Comparison of ENCODE assay signal across 10 cellular contexts in genomic region chr6:31689249-31690110, GRCh38. TPM values are rescaled to one million over a fixed set of nuclear protein-coding genes. Genes with fewer than 3 reads are reported as not detected.
DNase-seq lines count a peak whose midpoint lies in the region; ATAC-seq and TF ChIP-seq lines count a peak whose summit lies in the region.
"Had no signal": no experiment of that assay in that cellular context is flagged by ENCODE, and none has a peak within 500 bp of the region (broad histone marks: within the 10 kb centered on the region; RNA-seq: fewer than 3 reads in every experiment).

No MANE protein-coding gene starts in this region.

- CTCF ChIA-PET in OCI-LY7 (lab: Charles Lee; ENCODE audit: unreplicated experiment): interaction anchor here (0.5 to 0.6 kb wide), 2 partner anchors 21 to 80 kb away, joined by 3 to 5 read pairs; no protein-coding TSS in a partner anchor

- no peaks in the 10 kb centered on the region for H3K79me2 ChIP-seq in OCI-LY7 (ENCODE audit: insufficient read depth, low read depth, low read length)

- BruUV-seq in OCI-LY7 (replicated peaks; lab: Mats Ljungman, UMichigan): no TSS peak

- H3K27ac Mint-ChIP-seq in stimulated activated memory B cell treated with anti-CD40 and anti-IgM and Interleukin-4, amounts not matched to agents 10 μg/mL and 1 μg/mL and 100 μg/mL, for 72 hours: peak overlapping the region; percentile 62

- H3K9me3 ChIP-seq in OCI-LY7 (ENCODE audit: low read length): no peaks in the 10 kb centered on the region

- H4K20me1 ChIP-seq in OCI-LY7 (ENCODE audit: insufficient read depth, low read length): no peaks in the 10 kb centered on the region

- no peak for ATAC-seq in stimulated activated memory B cell treated with anti-CD40 and anti-IgM and Interleukin-4, amounts not matched to agents 10 μg/mL and 1 μg/mL and 100 μg/mL, for 72 hours
- ATAC-seq in HG02798 (IDR thresholded peaks at IDR 0.05; ENCODE audit: poor library complexity, unreplicated experiment): no peak

- H3K4me1 Mint-ChIP-seq in stimulated activated memory B cell treated with anti-CD40 and anti-IgM and Interleukin-4, amounts not matched to agents 10 μg/mL and 1 μg/mL and 100 μg/mL, for 72 hours: peaks cover 28% of the 10 kb centered on the region

- H3K4me1 ChIP-seq in OCI-LY7 (ENCODE audit: insufficient read depth, low read length, poor library complexity, severe bottlenecking): peaks cover 12% of the 10 kb centered on the region

- peaks cover 55% of the 10 kb centered on the region for H3K36me3 Mint-ChIP-seq in stimulated activated memory B cell treated with anti-CD40 and anti-IgM and Interleukin-4, amounts not matched to agents 10 μg/mL and 1 μg/mL and 100 μg/mL, for 72 hours

- TF ChIP-seq CTCF in OCI-LY7 (conservative IDR thresholded peaks at IDR 0.05; ENCODE audit: low read length): peak; percentile 73
- TF ChIP-seq CTCF in epithelial cell of proximal tubule (conservative IDR thresholded peaks at IDR 0.05; ENCODE audit: low read depth, low read length): peak; percentile 67

- no peaks in the 10 kb centered on the region for H3K27me3 Mint-ChIP-seq in stimulated activated memory B cell treated with anti-CD40 and anti-IgM and Interleukin-4, amounts not matched to agents 10 μg/mL and 1 μg/mL and 100 μg/mL, for 72 hours
- H3K27me3 Mint-ChIP-seq: CD4-positive, CD25-positive, alpha-beta regulatory T cell had no signal

- no peak overlapping the region for H3K4me3 ChIP-seq in OCI-LY7 (ENCODE audit: low read depth, low read length, poor library complexity, severe bottlenecking)
- H3K4me3 ChIP-seq in epithelial cell of proximal tubule (ENCODE audit: low read depth, low read length): no peak overlapping the region

- POLR2A ChIA-PET in OCI-LY7 (lab: Charles Lee): interaction anchor here (0.6 to 1.4 kb wide), 3 partner anchors 9 to 51 kb away, joined by 3 to 4 read pairs (median 3); no protein-coding TSS in a partner anchor

- no peak overlapping the region for H3K4me3 Mint-ChIP-seq in stimulated activated memory B cell treated with anti-CD40 and anti-IgM and Interleukin-4, amounts not matched to agents 10 μg/mL and 1 μg/mL and 100 μg/mL, for 72 hours

- H3K9me3 Mint-ChIP-seq in stimulated activated memory B cell treated with anti-CD40 and anti-IgM and Interleukin-4, amounts not matched to agents 10 μg/mL and 1 μg/mL and 100 μg/mL, for 72 hours: no peaks in the 10 kb centered on the region
- H3K9me3 Mint-ChIP-seq: CD4-positive, CD25-positive, alpha-beta regulatory T cell had no signal

- H3K27ac ChIP-seq in OCI-LY7 (ENCODE audit: low read depth, low read length, poor library complexity, severe bottlenecking): no peak overlapping the region

- peaks cover 70% of the 10 kb centered on the region for H3K36me3 ChIP-seq in OCI-LY7 (ENCODE audit: insufficient read depth, low read length)

- intact Hi-C loops in OCI-LY7 (cut with micrococcal nuclease; ENCODE audit: unreplicated experiment): loop anchor here (10.0 kb wide), 2 partner anchors 205 to 465 kb away; partner anchors contain the start of gene EHMT2

- H2AFZ ChIP-seq in OCI-LY7 (ENCODE audit: low read length): no peak overlapping the region

- H3K9me2 ChIP-seq in OCI-LY7 (ENCODE audit: insufficient read depth, low read length): no peaks in the 10 kb centered on the region

- H3K4me2 ChIP-seq in OCI-LY7 (ENCODE audit: low read length): peak overlapping the region; percentile 28

- peak; percentile 35 for DNase-seq in activated T-cell treated with anti-CD3 and anti-CD28 coated beads, Interleukin-2, amount 50 U/mL, for 1 hour
- DNase-seq in activated T-cell treated with anti-CD3 and anti-CD28 coated beads for 4 hours: no peak
- DNase-seq in OCI-LY7 (ENCODE audit: low spot score): no peak
- DNase-seq in epithelial cell of proximal tubule (ENCODE audit: low read depth): no peak
- DNase-seq in ureter (ENCODE audit: low spot score): no peak
- no peak for DNase-seq in glomerular visceral epithelial cell (ENCODE audit: extremely low spot score)
- DNase-seq: CD4-positive, CD25-positive, alpha-beta regulatory T cell; NCI-H345 had no signal

RNA-seq across cellular contexts. Expression of gene LY6G5C, which starts 8.6 kb away (rescaled TPM):
- total RNA-seq in OCI-LY7 (2014; rRNA removed; shearing (Covaris generic)): 1.6 and 1.8 TPM in 2 replicates
- total RNA-seq in OCI-LY7 (2022) (2.5 and 3.5 TPM in 2 replicates), epithelial cell of proximal tubule (0.94 and 1.1 TPM in 2 replicates), ureter (3.0 TPM)

RNA-seq across cellular contexts. Expression of gene ABHD16A, which starts 13.6 kb away (rescaled TPM):
- 28.6 and 34.8 TPM in 2 replicates for total RNA-seq in OCI-LY7 (2014; rRNA removed; shearing (Covaris generic))
- total RNA-seq in OCI-LY7 (2022) (32.7 and 35.2 TPM in 2 replicates), epithelial cell of proximal tubule (25.4 and 35.6 TPM in 2 replicates), ureter (44.5 TPM)

RNA-seq across cellular contexts. Expression of gene LY6G6F, which starts 17.2 kb away (rescaled TPM):
- not detected in 2 replicates for total RNA-seq in OCI-LY7 (2014; rRNA removed; shearing (Covaris generic))
- total RNA-seq in OCI-LY7 (2022) (not detected in 2 replicates), epithelial cell of proximal tubule (not detected in 2 replicates), ureter (not detected)

RNA-seq across cellular contexts. Expression of gene LY6G5B, which starts 19.7 kb away (rescaled TPM):
- 12.3 and 15.9 TPM in 2 replicates for total RNA-seq in OCI-LY7 (2014; rRNA removed; shearing (Covaris generic))
- total RNA-seq in OCI-LY7 (2022): 28.7 and 32.0 TPM in 2 replicates
- total RNA-seq in epithelial cell of proximal tubule: 1.1 and 4.0 TPM in 2 replicates
- 20.6 TPM for total RNA-seq in ureter

RNA-seq across cellular contexts. Expression of gene CSNK2B, which starts 23.6 kb away (rescaled TPM):
- total RNA-seq in OCI-LY7 (2014; rRNA removed; shearing (Covaris generic)): 207 and 230 TPM in 2 replicates
- 245 and 254 TPM in 2 replicates for total RNA-seq in OCI-LY7 (2022)
- 313 and 435 TPM in 2 replicates for total RNA-seq in epithelial cell of proximal tubule
- total RNA-seq in ureter: 149 TPM
